ENCODE assay signal across 13 cellular contexts in genomic region chr3:45608885-45609284, GRCh38. TPM values are rescaled to one million over a fixed set of nuclear protein-coding genes. Genes with fewer than 3 reads are reported as not detected.
A peak's percentile ranks its signal among the peaks of the same experiment; 100 is the strongest.
DNase-seq lines count a peak whose midpoint lies in the region; ATAC-seq and TF ChIP-seq lines count a peak whose summit lies in the region.
"Had no signal": no experiment of that assay in that cellular context is flagged by ENCODE, and none has a peak within 500 bp of the region (broad histone marks: within the 10 kb centered on the region; RNA-seq: fewer than 3 reads in every experiment).

No MANE protein-coding gene starts in this region.

- TF ChIP-seq CTCF in RWPE2 (IDR thresholded peaks at IDR 0.05; ENCODE audit: poor library complexity, severe bottlenecking), result no peak
- no peak for TF ChIP-seq CTCF in foreskin keratinocyte (conservative IDR thresholded peaks at IDR 0.05)
- TF ChIP-seq CTCF in tibial artery (IDR thresholded peaks at IDR 0.05), result no peak

- peaks cover 18% of the 10 kb centered on the region for H3K4me1 ChIP-seq in RWPE2 (ENCODE audit: insufficient read depth, poor library complexity, severe bottlenecking)
- H3K4me1 ChIP-seq in foreskin keratinocyte, result peaks cover 28% of the 10 kb centered on the region
- peaks cover 0 to 98% (median 82%) of the 10 kb centered on the region in 4 donors for H3K4me1 ChIP-seq in tibial artery

- H3K9me3 ChIP-seq in RWPE2 (ENCODE audit: severe bottlenecking) (no peaks in the 10 kb centered on the region), tibial artery (no peaks in the 10 kb centered on the region)
- H3K9me3 ChIP-seq: ovary had no signal

- no peaks in the 10 kb centered on the region for H3K27me3 ChIP-seq in RWPE2 (ENCODE audit: insufficient read depth, poor library complexity, severe bottlenecking)
- H3K27me3 ChIP-seq in foreskin keratinocyte, result no peaks in the 10 kb centered on the region
- no peaks in the 10 kb centered on the region for H3K27me3 ChIP-seq in tibial artery
- H3K27me3 ChIP-seq: ovary had no signal

- DNase-seq in Right ventricle myocardium superior (peak; percentile 33), cardiac septum (ENCODE audit: low spot score) (no peak), RWPE2 (ENCODE audit: low spot score) (no peak), foreskin keratinocyte (no peak), tibial artery (no peak), NCI-H2107 (lab: John Stamatoyannopoulos, UW) (no peak), DMS 273 (lab: John Stamatoyannopoulos, UW; ENCODE audit: unreplicated experiment) (no peak)
- DNase-seq: activated CD4-positive, CD25-positive, alpha-beta regulatory T cell treated with anti-CD3 and anti-CD28 coated beads, Interleukin-2, amount 50 U/mL, for 72 hours; cerebellar nuclear complex; NCI-H524 treated with DMSO at 0.1 percent for 48 hours; ovary; stimulated activated CD4-positive, alpha-beta T cell treated with anti-CD3 and anti-CD28 coated beads, Interleukin-1b, Interleukin-23, amount 100 ng/mL, for 48 hours had no signal

- no peak for ATAC-seq in Right ventricle myocardium superior (ENCODE audit: poor library complexity)
- ATAC-seq in RWPE2 (ENCODE audit: low read depth), result peak; percentile 68
- peak; percentile 22 for ATAC-seq in foreskin keratinocyte
- no peak for ATAC-seq in GM18867 (IDR thresholded peaks at IDR 0.05; ENCODE audit: unreplicated experiment)

- intact Hi-C loops in Right ventricle myocardium superior (cut with DNase I) (no loop called here), cardiac septum (cut with DNase I) (no loop called here), tibial artery (cut with DNase I; ENCODE audit: low total_unique reads) (no loop called here)

- H3K4me3 ChIP-seq in RWPE2 (ENCODE audit: severe bottlenecking), result no peak overlapping the region
- H3K4me3 ChIP-seq in tibial artery, result no peak overlapping the region
- H3K4me3 ChIP-seq: ovary had no signal

- H3K36me3 ChIP-seq in RWPE2 (ENCODE audit: low read depth), result peaks cover 27% of the 10 kb centered on the region
- no peaks in the 10 kb centered on the region for H3K36me3 ChIP-seq in tibial artery
- H3K36me3 ChIP-seq: ovary had no signal

- H3K27ac ChIP-seq in RWPE2 (ENCODE audit: poor library complexity, severe bottlenecking) (no peak overlapping the region), foreskin keratinocyte (no peak overlapping the region), tibial artery (peak overlapping the region; percentile 77 to 95)
- H3K27ac ChIP-seq: ovary had no signal

RNA-seq across cellular contexts. Expression of gene LIMD1, which starts 14.3 kb away (rescaled TPM):
- total RNA-seq in Right ventricle myocardium superior (31.9 TPM), cardiac septum (30.5 TPM), foreskin keratinocyte (17.4 and 17.5 TPM in 2 replicates)
- 2.6 and 3.0 TPM in 2 replicates for polyA plus RNA-seq in foreskin keratinocyte

Comparison
In these comparisons a context has a peak if more than half of its experiments do, and no peak if none do; other contexts are left out.
1. ATAC-seq: peak in RWPE2 (single experiment) and foreskin keratinocyte (single experiment); none in Right ventricle myocardium superior (single experiment) and GM18867 (single experiment).
2. H3K27ac ChIP-seq: peak in tibial artery (2 of 2); none in RWPE2 (single experiment) and foreskin keratinocyte (single experiment).